ENCODE assay signal across 11 cellular contexts in the genomic region with DNA sequence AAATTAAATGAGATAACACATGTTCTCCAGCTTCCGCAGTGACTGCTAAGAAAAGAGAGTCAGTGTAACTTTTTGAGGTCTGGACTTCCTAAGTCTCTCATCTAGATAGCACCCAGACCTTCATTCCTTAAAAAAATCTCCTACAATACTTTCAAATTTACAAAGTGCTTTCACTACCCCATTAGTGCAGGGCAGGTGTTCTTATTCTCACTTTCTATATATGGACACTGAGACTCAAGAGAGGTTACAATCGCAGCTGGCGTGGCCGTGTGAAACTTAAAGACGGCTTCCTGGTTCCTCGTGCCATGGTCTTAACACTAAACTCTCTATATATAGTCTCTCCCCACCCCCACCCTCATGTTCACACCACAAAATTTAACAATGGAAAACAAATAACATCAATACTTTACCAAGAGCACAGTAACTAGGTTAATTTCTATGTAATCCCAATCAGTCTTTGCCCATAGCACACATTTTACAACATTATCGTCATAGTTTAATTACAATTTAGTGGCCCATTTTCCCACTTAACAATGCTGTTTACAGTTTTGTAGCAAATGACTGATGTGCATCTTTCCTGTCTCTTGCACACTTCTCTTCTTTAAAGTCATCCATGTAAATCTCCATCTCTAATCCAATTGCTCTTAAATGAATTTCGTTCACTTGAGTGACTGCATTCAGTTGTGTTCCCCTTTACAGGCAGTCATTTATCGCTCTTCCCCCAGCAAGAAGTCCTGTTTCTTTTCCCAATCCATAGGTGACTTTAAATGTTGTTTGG.
A peak's percentile ranks its signal among the peaks of the same experiment; 100 is the strongest.
DNase-seq lines count a peak whose midpoint lies in the region; ATAC-seq and TF ChIP-seq lines count a peak whose summit lies in the region.
"Had no signal": no experiment of that assay in that cellular context is flagged by ENCODE, and none has a peak within 500 bp of the region (broad histone marks: within the 10 kb centered on the region; RNA-seq: fewer than 3 reads in every experiment).

No MANE protein-coding gene starts in this region.

- H2AFZ ChIP-seq in hepatocyte = no peak overlapping the region

- H3K4me1 ChIP-seq in hepatocyte (ENCODE audit: insufficient read depth) (no peaks in the 10 kb centered on the region), left lung (no peaks in the 10 kb centered on the region)

- peaks cover 34 to 38% of the 10 kb centered on the region in 2 donors for H3K27me3 Mint-ChIP-seq in effector memory CD8-positive, alpha-beta T cell

- no peaks in the 10 kb centered on the region for H3K9me3 ChIP-seq in hepatocyte (ENCODE audit: low read depth)
- H3K9me3 ChIP-seq in left lung = no peaks in the 10 kb centered on the region
- H3K9me3 ChIP-seq: esophagus squamous epithelium had no signal

- no peaks in the 10 kb centered on the region for H3K9me2 ChIP-seq in hepatocyte (replicated peaks; ENCODE audit: insufficient read depth)

- H3K4me3 ChIP-seq in hepatocyte (no peak overlapping the region), left lung (no peak overlapping the region)
- H3K4me3 ChIP-seq: esophagus squamous epithelium had no signal

- no peak overlapping the region for H3K4me2 ChIP-seq in hepatocyte

- H3K36me3 Mint-ChIP-seq in effector memory CD8-positive, alpha-beta T cell (ENCODE audit: insufficient read depth) = no peaks in the 10 kb centered on the region

- no peaks in the 10 kb centered on the region for H3K4me1 Mint-ChIP-seq in effector memory CD8-positive, alpha-beta T cell (ENCODE audit: low read depth in 2 of 2)

- DNase-seq in effector memory CD8-positive, alpha-beta T cell = no peak
- no peak for DNase-seq in hepatocyte (ENCODE audit: low spot score)
- DNase-seq in left lung = no peak
- no peak for DNase-seq in KBM-7
- no peak for DNase-seq in SIG-M5 (lab: John Stamatoyannopoulos, UW)
- DNase-seq: activated naive CD4-positive, alpha-beta T cell; esophagus squamous epithelium; stimulated activated CD4-positive, alpha-beta T cell treated with anti-CD3 and anti-CD28 coated beads, Interleukin-1b, Interleukin-23, amount 100 ng/mL, for 48 hours had no signal

- no peaks in the 10 kb centered on the region for H3K9me3 Mint-ChIP-seq in effector memory CD8-positive, alpha-beta T cell

- H3K36me3 ChIP-seq in hepatocyte (replicated peaks; ENCODE audit: insufficient read depth, low read depth) = no peaks in the 10 kb centered on the region
- H3K36me3 ChIP-seq in left lung = no peaks in the 10 kb centered on the region
- H3K36me3 ChIP-seq: esophagus squamous epithelium had no signal

- H3K27me3 ChIP-seq in hepatocyte (no peaks in the 10 kb centered on the region), left lung (no peaks in the 10 kb centered on the region)
- H3K27me3 ChIP-seq: esophagus squamous epithelium had no signal

- 96% methylated on average over 9 of the region's 9 CpGs for whole genome bisulfite sequencing in hepatocyte (ENCODE audit: low lambda C conversion rate, missing lambda C conversion rate)

- intact Hi-C loops in left lung (cut with DNase I) = no loop called here

- no peak for TF ChIP-seq CTCF in hepatocyte (IDR thresholded peaks at IDR 0.05; ENCODE audit: poor library complexity)
- TF ChIP-seq CTCF in left lung (IDR thresholded peaks at IDR 0.05) = no peak

- H3K4me3 Mint-ChIP-seq in effector memory CD8-positive, alpha-beta T cell = no peak overlapping the region

- H3K27ac Mint-ChIP-seq in effector memory CD8-positive, alpha-beta T cell = no peak overlapping the region

- peak; percentile 76 for ATAC-seq in GM18861 (IDR thresholded peaks at IDR 0.05; ENCODE audit: unreplicated experiment)
- peak; percentile 74 for ATAC-seq in GM21825 (IDR thresholded peaks at IDR 0.05; ENCODE audit: unreplicated experiment)
- peak; percentile 71 for ATAC-seq in HG03457 (IDR thresholded peaks at IDR 0.05; ENCODE audit: unreplicated experiment)
- ATAC-seq in effector memory CD8-positive, alpha-beta T cell (replicated peaks) = peak; percentile 29
- ATAC-seq in left lung = no peak

- in situ Hi-C loops in KBM-7 (cut with MboI; ENCODE audit: low pct_unique_long_range_greater_than_20kb, low sequenced_read_pairs) = no loop called here

- no peaks in the 10 kb centered on the region for H3K79me2 ChIP-seq in hepatocyte

- H3K27ac ChIP-seq in hepatocyte (no peak overlapping the region), left lung (no peak overlapping the region)
- H3K27ac ChIP-seq: esophagus squamous epithelium had no signal

- H4K20me1 ChIP-seq in hepatocyte (ENCODE audit: insufficient read depth, poor library complexity, severe bottlenecking) = no peaks in the 10 kb centered on the region
